ENCODE assay signal across 1 cellular context in genomic region chr2:241702405-241703127, GRCh38.
A peak's percentile ranks its signal among the peaks of the same experiment; 100 is the strongest.
TF ChIP-seq lines count a peak whose summit lies in the region.

No MANE protein-coding gene starts in this region.

TF ChIP-seq in HepG2, 621 proteins besides CTCF, POLR2A, EP300 and RAD21 (continued from another document and continues in another):
- no peak for TF ChIP-seq ATAD3A (CRISPR knock-in tag; IDR thresholded peaks at IDR 0.05)
- TF ChIP-seq NFKBIZ (CRISPR knock-in tag; IDR thresholded peaks at IDR 0.05), result no peak; the same call in 1 of the 2 replicates
- 0 out of 2 replicates have a peak, but pooled peaks have one; percentile 20 for TF ChIP-seq ZBTB49 (CRISPR knock-in tag; IDR thresholded peaks at IDR 0.05; ENCODE audit: borderline replicate concordance)
- TF ChIP-seq CREB3 (CRISPR knock-in tag; IDR thresholded peaks at IDR 0.05), result no peak
- no peak for TF ChIP-seq ZNF354B (CRISPR knock-in tag; IDR thresholded peaks at IDR 0.05)
- no peak for TF ChIP-seq ZBTB44 (CRISPR knock-in tag; IDR thresholded peaks at IDR 0.05)
- TF ChIP-seq ZFP1 (CRISPR knock-in tag; IDR thresholded peaks at IDR 0.05), result 0 out of 2 replicates have a peak, but pooled peaks have one; percentile 34
- TF ChIP-seq MBD4 (IDR thresholded peaks at IDR 0.05; ENCODE audit: borderline replicate concordance, low read length), result no peak
- peak; percentile 65; the same call in 1 of the 2 replicates for TF ChIP-seq SNAPC2 (CRISPR knock-in tag; IDR thresholded peaks at IDR 0.05)
- no peak for TF ChIP-seq TEAD3 (CRISPR knock-in tag; optimal IDR thresholded peaks at IDR 0.05; ENCODE audit: borderline replicate concordance)
- TF ChIP-seq HDAC6 (IDR thresholded peaks at IDR 0.05; ENCODE audit: low read depth, low read length), result no peak
- TF ChIP-seq ZNF142 (CRISPR knock-in tag; IDR thresholded peaks at IDR 0.05), result no peak
- peak; percentile 53 for TF ChIP-seq DMAP1 (CRISPR knock-in tag; IDR thresholded peaks at IDR 0.05)
- peak; percentile 79 for TF ChIP-seq UBTF (CRISPR knock-in tag; IDR thresholded peaks at IDR 0.05)
- no peak for TF ChIP-seq HINFP (CRISPR knock-in tag; IDR thresholded peaks at IDR 0.05; ENCODE audit: low read depth)
- peak; percentile 69 for TF ChIP-seq ZFX (CRISPR knock-in tag; IDR thresholded peaks at IDR 0.05; ENCODE audit: low read depth)
- TF ChIP-seq ZNF382 (CRISPR knock-in tag; IDR thresholded peaks at IDR 0.05; ENCODE audit: borderline replicate concordance), result no peak
- TF ChIP-seq ZNF318 (CRISPR knock-in tag; IDR thresholded peaks at IDR 0.05), result no peak; the same call in 1 of the 2 replicates
- TF ChIP-seq FOXA1 (IDR thresholded peaks at IDR 0.05), result no peak
- TF ChIP-seq FOXA1 (CRISPR knock-in tag; IDR thresholded peaks at IDR 0.05), result no peak
- peak; percentile 76; the same call in 1 of the 2 replicates for TF ChIP-seq ZNF772 (CRISPR knock-in tag; IDR thresholded peaks at IDR 0.05)
- TF ChIP-seq SMAD3 (CRISPR knock-in tag; IDR thresholded peaks at IDR 0.05), result 0 out of 2 replicates have a peak, but pooled peaks have one; percentile 36
- no peak for TF ChIP-seq TRAFD1 (CRISPR knock-in tag; IDR thresholded peaks at IDR 0.05; ENCODE audit: borderline replicate concordance)
- TF ChIP-seq SETDB1 (CRISPR knock-in tag; IDR thresholded peaks at IDR 0.05; ENCODE audit: borderline replicate concordance), result peak; percentile 72; the same call in 1 of the 2 replicates
